In the genomic region with DNA sequence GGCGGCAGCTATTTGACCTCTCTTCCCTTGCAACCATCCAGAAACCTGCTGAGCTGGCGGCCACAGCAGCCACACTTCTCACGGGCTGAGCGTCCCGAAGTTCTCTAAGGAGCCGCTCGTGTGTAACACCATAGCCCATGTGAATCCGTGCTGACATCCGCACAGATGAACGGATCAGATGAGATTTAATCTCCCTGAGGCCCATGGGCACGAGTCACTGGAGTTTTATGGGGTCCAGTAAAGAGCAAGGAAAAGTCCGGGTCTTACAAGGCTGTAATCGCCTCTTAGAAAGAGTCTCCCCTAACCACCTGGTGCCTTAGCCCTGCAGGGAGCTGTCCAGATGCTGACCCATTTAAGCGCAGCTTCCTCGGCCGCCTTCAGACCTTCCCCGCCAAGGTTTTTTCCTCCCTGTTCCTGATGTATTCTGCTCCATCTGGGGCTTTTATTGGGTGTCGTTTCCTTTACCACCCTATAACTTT, we compare ENCODE assay signal across 8 cellular contexts. TPM values are rescaled to one million over a fixed set of nuclear protein-coding genes. Genes with fewer than 3 reads are reported as not detected.
DNase-seq lines count a peak whose midpoint lies in the region; ATAC-seq and TF ChIP-seq lines count a peak whose summit lies in the region.

No MANE protein-coding gene starts in this region.

- intact Hi-C loops in activated CD8-positive, alpha-beta T cell treated with anti-CD3 and anti-CD28 coated beads for 36 hours (cut with micrococcal nuclease) = no loop called here

- H3K27me3 Mint-ChIP-seq in activated CD8-positive, alpha-beta T cell treated with anti-CD3 and anti-CD28 coated beads for 36 hours = peaks cover 52% of the 10 kb centered on the region
- peaks cover 60% of the 10 kb centered on the region for H3K27me3 Mint-ChIP-seq in stimulated activated naive CD8-positive, alpha-beta T cell treated with anti-CD3 and anti-CD28 coated beads, Interleukin-15, amount 100 ng/mL, for 72 hours

- H3K27ac Mint-ChIP-seq in activated CD8-positive, alpha-beta T cell treated with anti-CD3 and anti-CD28 coated beads for 36 hours = no peak overlapping the region
- no peak overlapping the region for H3K27ac Mint-ChIP-seq in stimulated activated naive CD8-positive, alpha-beta T cell treated with anti-CD3 and anti-CD28 coated beads, Interleukin-15, amount 100 ng/mL, for 72 hours

- H3K36me3 Mint-ChIP-seq in activated CD8-positive, alpha-beta T cell treated with anti-CD3 and anti-CD28 coated beads for 36 hours (ENCODE audit: low read depth) = no peaks in the 10 kb centered on the region

- peak; percentile 61 for ATAC-seq in activated CD8-positive, alpha-beta T cell treated with anti-CD3 and anti-CD28 coated beads for 36 hours
- peak; percentile 48 for ATAC-seq in stimulated activated naive CD8-positive, alpha-beta T cell treated with anti-CD3 and anti-CD28 coated beads, Interleukin-15, amount 100 ng/mL, for 72 hours

- DNase-seq in AG08396 (ENCODE audit: low spot score) (peak; percentile 82), HFF-Myc (ENCODE audit: extremely low read depth, low read depth) (peak; percentile 19), iPS DF 4.7 (ENCODE audit: extremely low read depth, low spot score) (peak; percentile 28), activated gamma-delta T cell (lab: John Stamatoyannopoulos, UW) (no peak), NCI-H2196 treated with DMSO at 0.1 percent for 48 hours (lab: John Stamatoyannopoulos, UW; ENCODE audit: unreplicated experiment) (no peak)
- DNase-seq in activated CD8-positive, alpha-beta T cell treated with anti-CD3 and anti-CD28 coated beads for 36 hours = peak; percentile 41
- no peak for DNase-seq in stimulated activated naive CD8-positive, alpha-beta T cell treated with anti-CD3 and anti-CD28 coated beads, Interleukin-15, amount 100 ng/mL, for 72 hours
- no peak for DNase-seq in activated CD8-positive, alpha-beta memory T cell treated with anti-CD3 and anti-CD28 coated beads, Interleukin-2, amount 50 U/mL, for 48 hours

- TF ChIP-seq CTCF in HFF-Myc (IDR thresholded peaks at IDR 0.05; ENCODE audit: low read depth, low read length, missing control alignments) = no peak
- TF ChIP-seq CTCF in activated CD8-positive, alpha-beta T cell treated with anti-CD3 and anti-CD28 coated beads for 36 hours (IDR thresholded peaks at IDR 0.05) = no peak

- H3K4me3 ChIP-seq in HFF-Myc (replicated peaks; ENCODE audit: low read depth, low read length) = no peak overlapping the region

- H3K4me1 Mint-ChIP-seq in activated CD8-positive, alpha-beta T cell treated with anti-CD3 and anti-CD28 coated beads for 36 hours (ENCODE audit: low read depth) = no peaks in the 10 kb centered on the region
- peaks cover 7% of the 10 kb centered on the region for H3K4me1 Mint-ChIP-seq in stimulated activated naive CD8-positive, alpha-beta T cell treated with anti-CD3 and anti-CD28 coated beads, Interleukin-15, amount 100 ng/mL, for 72 hours

- POLR2A ChIA-PET in activated CD8-positive, alpha-beta T cell treated with anti-CD3 and anti-CD28 coated beads for 36 hours (lab: Charles Lee) = no interaction called here

- H3K9me3 Mint-ChIP-seq in activated CD8-positive, alpha-beta T cell treated with anti-CD3 and anti-CD28 coated beads for 36 hours = no peaks in the 10 kb centered on the region
- H3K9me3 Mint-ChIP-seq in stimulated activated naive CD8-positive, alpha-beta T cell treated with anti-CD3 and anti-CD28 coated beads, Interleukin-15, amount 100 ng/mL, for 72 hours = no peaks in the 10 kb centered on the region

- no peak overlapping the region for H3K4me3 Mint-ChIP-seq in activated CD8-positive, alpha-beta T cell treated with anti-CD3 and anti-CD28 coated beads for 36 hours
- no peak overlapping the region for H3K4me3 Mint-ChIP-seq in stimulated activated naive CD8-positive, alpha-beta T cell treated with anti-CD3 and anti-CD28 coated beads, Interleukin-15, amount 100 ng/mL, for 72 hours

- CTCF ChIA-PET in activated CD8-positive, alpha-beta T cell treated with anti-CD3 and anti-CD28 coated beads for 36 hours (lab: Charles Lee) = interaction anchor here (0.9 kb wide), 1 partner anchor 26 kb away, joined by 3 read pairs; no protein-coding TSS in a partner anchor

RNA-seq across cellular contexts. Expression of a gene that starts 5.5 kb away (rescaled TPM):
- total RNA-seq in activated CD8-positive, alpha-beta T cell treated with anti-CD3 and anti-CD28 coated beads for 36 hours = not detected

Comparison
In these comparisons a context has a peak if more than half of its experiments do, and no peak if none do; other contexts are left out.
1. DNase-seq: peak in AG08396 (single experiment), HFF-Myc (single experiment), activated CD8-positive, alpha-beta T cell treated with anti-CD3 and anti-CD28 coated beads for 36 hours (single experiment) and iPS DF 4.7 (single experiment); none in stimulated activated naive CD8-positive, alpha-beta T cell treated with anti-CD3 and anti-CD28 coated beads, Interleukin-15, amount 100 ng/mL, for 72 hours (0 of 2), activated CD8-positive, alpha-beta memory T cell treated with anti-CD3 and anti-CD28 coated beads, Interleukin-2, amount 50 U/mL, for 48 hours (single experiment), activated gamma-delta T cell (single experiment) and NCI-H2196 treated with DMSO at 0.1 percent for 48 hours (single experiment).